In the genomic region with DNA sequence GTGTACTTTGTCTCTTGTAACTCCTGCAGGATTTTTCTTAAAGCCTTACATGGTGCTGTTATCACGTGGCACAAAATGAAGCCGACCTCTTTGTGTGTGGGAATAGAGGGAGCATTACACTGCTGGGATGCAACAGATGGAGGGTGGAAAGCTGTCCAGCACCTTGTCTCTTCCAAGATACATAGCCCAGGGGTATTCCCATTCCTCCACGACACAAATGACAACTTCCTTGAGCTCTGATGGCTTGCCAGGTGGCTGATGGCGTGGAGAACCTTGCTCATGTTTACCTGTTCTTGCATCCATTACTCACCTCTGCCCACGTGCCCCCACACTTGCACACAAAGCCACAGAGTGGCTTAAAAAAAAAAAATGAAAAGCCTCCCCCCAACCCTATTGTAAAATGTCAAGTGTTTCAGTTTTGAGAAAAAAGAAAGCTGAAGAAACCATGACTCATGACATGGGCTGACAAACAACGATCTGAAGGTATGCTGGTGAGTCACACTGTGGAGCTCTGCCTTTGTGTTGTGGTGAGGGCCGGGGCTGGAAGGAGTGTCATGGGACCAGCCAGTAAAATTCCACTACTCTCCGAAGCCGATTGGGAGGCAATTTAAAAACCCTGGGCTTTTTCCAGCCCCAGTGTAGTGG, we compare ENCODE assay signal across 8 cellular contexts. TPM values are rescaled to one million over a fixed set of nuclear protein-coding genes. Genes with fewer than 3 reads are reported as not detected.
DNase-seq lines count a peak whose midpoint lies in the region; ATAC-seq and TF ChIP-seq lines count a peak whose summit lies in the region.

No MANE protein-coding gene starts in this region.

- peak; percentile 54 for ATAC-seq in GM21717 (IDR thresholded peaks at IDR 0.05; ENCODE audit: unreplicated experiment)
- ATAC-seq in Right ventricle myocardium superior (ENCODE audit: poor library complexity) = peak; percentile 92
- ATAC-seq in upper lobe of right lung = peak; percentile 92

- DNase-seq in DMS153 (lab: John Stamatoyannopoulos, UW) (peak; percentile 58), SK-N-SH (peak; percentile 38), Right ventricle myocardium superior (peak; percentile 61), prostate gland (ENCODE audit: low spot score) (peak; percentile 89), upper lobe of right lung (peak; percentile 76)
- DNase-seq in activated naive CD8-positive, alpha-beta T cell treated with anti-CD3 and anti-CD28 coated beads for 36 hours = peak; percentile 86

- H3K9me3 Mint-ChIP-seq in IgD-negative memory B cell = peaks cover 0 to 10% (median 5%) of the 10 kb centered on the region in 3 donors
- H3K9me3 Mint-ChIP-seq in activated naive CD8-positive, alpha-beta T cell treated with anti-CD3 and anti-CD28 coated beads for 36 hours = peaks cover 17% of the 10 kb centered on the region

- peak overlapping the region; percentile 96 to 99 (median 97) for H3K27ac Mint-ChIP-seq in IgD-negative memory B cell
- peak overlapping the region; percentile 98 for H3K27ac Mint-ChIP-seq in activated naive CD8-positive, alpha-beta T cell treated with anti-CD3 and anti-CD28 coated beads for 36 hours

- POLR2A ChIA-PET in SK-N-SH (lab: Yijun Ruan, JAX) = no interaction called here

- H3K27ac ChIP-seq in SK-N-SH (ENCODE audit: low read depth in 2 of 2, low read length in 1 of 2) (peak overlapping the region; percentile 68 to 88; a peak in 3 of 4 replicates), prostate gland (peak overlapping the region; percentile 71 to 80), upper lobe of right lung (peak overlapping the region; percentile 83)

- H2AFZ ChIP-seq in SK-N-SH (ENCODE audit: low read depth) = peak overlapping the region; percentile 42; the same call in 1 of the 2 replicates

- intact Hi-C loops in Right ventricle myocardium superior (cut with DNase I) = loop anchor here (10.0 kb wide), 2 partner anchors 237 to 297 kb away; no protein-coding TSS in a partner anchor
- intact Hi-C loops in prostate gland (cut with DNase I) = loop anchor here (5.0 kb wide), 1 partner anchor 255 kb away; no protein-coding TSS in a partner anchor
- intact Hi-C loops in upper lobe of right lung (cut with DNase I) = no loop called here

- H3K36me3 ChIP-seq in SK-N-SH (replicated peaks in 1 of 2; ENCODE audit: control insufficient read depth in 1 of 2, insufficient read depth in 2 of 2, low read length in 1 of 2) = no peaks in the 10 kb centered on the region
- no peaks in the 10 kb centered on the region for H3K36me3 ChIP-seq in prostate gland
- H3K36me3 ChIP-seq in upper lobe of right lung = no peaks in the 10 kb centered on the region

- H3K27me3 Mint-ChIP-seq in IgD-negative memory B cell = no peaks in the 10 kb centered on the region
- H3K27me3 Mint-ChIP-seq in activated naive CD8-positive, alpha-beta T cell treated with anti-CD3 and anti-CD28 coated beads for 36 hours = peaks cover 5% of the 10 kb centered on the region

- peak overlapping the region; percentile 20 to 38; a peak in 2 of 4 replicates for H3K4me3 ChIP-seq in SK-N-SH (ENCODE audit: low read depth in 2 of 2, low read length in 1 of 2)
- H3K4me3 ChIP-seq in prostate gland = peak overlapping the region in 1 of 2 donors; percentile 12
- peak overlapping the region; percentile 17 for H3K4me3 ChIP-seq in upper lobe of right lung

- no peak for TF ChIP-seq RAD21 in SK-N-SH (IDR thresholded peaks at IDR 0.05; ENCODE audit: low read length)

- H3K9ac ChIP-seq in SK-N-SH = peak overlapping the region; percentile 36; the same call in 1 of the 2 replicates

- H3K4me1 Mint-ChIP-seq in IgD-negative memory B cell = peaks cover 38 to 51% (median 48%) of the 10 kb centered on the region in 3 donors
- H3K4me1 Mint-ChIP-seq in activated naive CD8-positive, alpha-beta T cell treated with anti-CD3 and anti-CD28 coated beads for 36 hours = peaks cover 82% of the 10 kb centered on the region

- peak overlapping the region; percentile 53 for H3K4me2 ChIP-seq in SK-N-SH

- TF ChIP-seq CTCF in SK-N-SH (IDR thresholded peaks at IDR 0.05) (no peak), prostate gland (IDR thresholded peaks at IDR 0.05) (no peak), upper lobe of right lung (IDR thresholded peaks at IDR 0.05) (no peak)

- TF ChIP-seq POLR2A in prostate gland (IDR thresholded peaks at IDR 0.05) = no peak

- H3K4me3 Mint-ChIP-seq in IgD-negative memory B cell = peak overlapping the region; percentile 44 to 78 (median 70)
- H3K4me3 Mint-ChIP-seq in activated naive CD8-positive, alpha-beta T cell treated with anti-CD3 and anti-CD28 coated beads for 36 hours = peak overlapping the region; percentile 72

- H3K4me1 ChIP-seq in SK-N-SH (ENCODE audit: control insufficient read depth in 1 of 2, insufficient read depth in 2 of 2, low read depth in 1 of 2, low read length in 1 of 2) = peaks cover 14 to 15% of the 10 kb centered on the region in 2 experiments; a peak in 3 of 4 replicates
- H3K4me1 ChIP-seq in prostate gland (replicated peaks) = peaks cover 5% of the 10 kb centered on the region
- peaks cover 13% of the 10 kb centered on the region for H3K4me1 ChIP-seq in upper lobe of right lung

- WGBS in SK-N-SH (ENCODE audit: low lambda C conversion rate) = 24% methylated on average over 9 of the region's 9 CpGs
- WGBS in prostate gland = 19% methylated on average over 9 of the region's 9 CpGs

- H3K9me3 ChIP-seq in SK-N-SH (no peaks in the 10 kb centered on the region), prostate gland (no peaks in the 10 kb centered on the region), upper lobe of right lung (no peaks in the 10 kb centered on the region)

- H3K36me3 Mint-ChIP-seq in IgD-negative memory B cell = peaks cover 2% of the 10 kb centered on the region
- peaks cover 61% of the 10 kb centered on the region for H3K36me3 Mint-ChIP-seq in activated naive CD8-positive, alpha-beta T cell treated with anti-CD3 and anti-CD28 coated beads for 36 hours

- H4K20me1 ChIP-seq in SK-N-SH (ENCODE audit: insufficient read depth) = no peaks in the 10 kb centered on the region

- no peaks in the 10 kb centered on the region for H3K9me2 ChIP-seq in SK-N-SH

- CTCF ChIA-PET in SK-N-SH (lab: Yijun Ruan, JAX) = interaction anchor here (1.3 to 3.8 kb wide), 2 partner anchors 8 to 23 kb away, joined by 3 to 26 read pairs; no protein-coding TSS in a partner anchor

- H3K79me2 ChIP-seq in SK-N-SH (ENCODE audit: insufficient read depth) = no peaks in the 10 kb centered on the region

- H3K27me3 ChIP-seq in SK-N-SH (ENCODE audit: insufficient read depth) (no peaks in the 10 kb centered on the region), prostate gland (replicated peaks; ENCODE audit: insufficient read depth) (no peaks in the 10 kb centered on the region), upper lobe of right lung (no peaks in the 10 kb centered on the region)

- peaks cover 15% of the 10 kb centered on the region for H3F3A ChIP-seq in SK-N-SH (replicated peaks; ENCODE audit: insufficient read depth)

- peak in 1 of 2 experiments; percentile 75; a peak in 1 of 4 replicates for TF ChIP-seq EP300 in SK-N-SH (IDR thresholded peaks at IDR 0.05; ENCODE audit: borderline replicate concordance in 1 of 2, low read depth in 1 of 2, low read length in 1 of 2)

TF ChIP-seq in SK-N-SH, 30 proteins besides CTCF, POLR2A, EP300 and RAD21 (continues in another document):
- TF ChIP-seq TEAD4 (IDR thresholded peaks at IDR 0.05; ENCODE audit: borderline replicate concordance, insufficient read depth) = peak; percentile 71
- TF ChIP-seq EZH2phosphoT487 (IDR thresholded peaks at IDR 0.05; ENCODE audit: borderline replicate concordance, low read depth) = no peak
- TF ChIP-seq, protein P1, sequence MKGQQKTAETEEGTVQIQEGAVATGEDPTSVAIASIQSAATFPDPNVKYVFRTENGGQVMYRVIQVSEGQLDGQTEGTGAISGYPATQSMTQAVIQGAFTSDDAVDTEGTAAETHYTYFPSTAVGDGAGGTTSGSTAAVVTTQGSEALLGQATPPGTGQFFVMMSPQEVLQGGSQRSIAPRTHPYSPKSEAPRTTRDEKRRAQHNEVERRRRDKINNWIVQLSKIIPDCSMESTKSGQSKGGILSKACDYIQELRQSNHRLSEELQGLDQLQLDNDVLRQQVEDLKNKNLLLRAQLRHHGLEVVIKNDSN (IDR thresholded peaks at IDR 0.05; ENCODE audit: borderline replicate concordance, low read depth) = peak; percentile 43; the same call in 1 of the 2 replicates
- TF ChIP-seq CHD2 (IDR thresholded peaks at IDR 0.05; ENCODE audit: low read length, partially characterized antibody) = no peak
- TF ChIP-seq, protein P2, sequence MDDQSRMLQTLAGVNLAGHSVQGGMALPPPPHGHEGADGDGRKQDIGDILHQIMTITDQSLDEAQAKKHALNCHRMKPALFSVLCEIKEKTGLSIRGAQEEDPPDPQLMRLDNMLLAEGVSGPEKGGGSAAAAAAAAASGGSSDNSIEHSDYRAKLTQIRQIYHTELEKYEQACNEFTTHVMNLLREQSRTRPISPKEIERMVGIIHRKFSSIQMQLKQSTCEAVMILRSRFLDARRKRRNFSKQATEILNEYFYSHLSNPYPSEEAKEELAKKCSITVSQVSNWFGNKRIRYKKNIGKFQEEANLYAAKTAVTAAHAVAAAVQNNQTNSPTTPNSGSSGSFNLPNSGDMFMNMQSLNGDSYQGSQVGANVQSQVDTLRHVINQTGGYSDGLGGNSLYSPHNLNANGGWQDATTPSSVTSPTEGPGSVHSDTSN (IDR thresholded peaks at IDR 0.05) = peak; percentile 89
- TF ChIP-seq YY1 (IDR thresholded peaks at IDR 0.05; ENCODE audit: low read depth) = 0 out of 2 replicates have a peak, but pooled peaks have one; percentile 33
- no peak for TF ChIP-seq FOXJ3 (CRISPR knock-in tag; IDR thresholded peaks at IDR 0.05)
- TF ChIP-seq, protein P3, sequence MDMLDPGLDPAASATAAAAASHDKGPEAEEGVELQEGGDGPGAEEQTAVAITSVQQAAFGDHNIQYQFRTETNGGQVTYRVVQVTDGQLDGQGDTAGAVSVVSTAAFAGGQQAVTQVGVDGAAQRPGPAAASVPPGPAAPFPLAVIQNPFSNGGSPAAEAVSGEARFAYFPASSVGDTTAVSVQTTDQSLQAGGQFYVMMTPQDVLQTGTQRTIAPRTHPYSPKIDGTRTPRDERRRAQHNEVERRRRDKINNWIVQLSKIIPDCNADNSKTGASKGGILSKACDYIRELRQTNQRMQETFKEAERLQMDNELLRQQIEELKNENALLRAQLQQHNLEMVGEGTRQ (IDR thresholded peaks at IDR 0.05; ENCODE audit: borderline replicate concordance, low read depth, low read length) = no peak

RNA-seq across cellular contexts. Expression of a gene that starts 32.0 kb away (rescaled TPM):
- polyA plus RNA-seq in IgD-negative memory B cell (342 TPM), SK-N-SH (2012; rRNA removed) (148 and 167 TPM in 2 replicates)
- polyA plus RNA-seq in SK-N-SH (2012; cell fraction: cytosol; rRNA removed) = 191 and 217 TPM in 2 replicates
- 53.4 and 58.6 TPM in 2 replicates for polyA plus RNA-seq in SK-N-SH (2012; cell fraction: nucleus; rRNA removed)
- 100 to 1,000 TPM; 219 to 221 TPM for total RNA-seq in activated naive CD8-positive, alpha-beta T cell treated with anti-CD3 and anti-CD28 coated beads for 36 hours
- total RNA-seq in Right ventricle myocardium superior (835 TPM), prostate gland (100 to 1,000 TPM; 143 to 153 TPM), upper lobe of right lung (107 TPM)

Comparison
In these comparisons a context has a peak if more than half of its experiments do, and no peak if none do; other contexts are left out.
1. DNase-seq: peak in every context shown above with its lines; median percentile 89 in prostate gland; 86 in activated naive CD8-positive, alpha-beta T cell treated with anti-CD3 and anti-CD28 coated beads for 36 hours; 76 in upper lobe of right lung; 61 in Right ventricle myocardium superior; 58 in DMS153; 38 in SK-N-SH.